Comparison of ENCODE assay signal across 9 cellular contexts in the genomic region with DNA sequence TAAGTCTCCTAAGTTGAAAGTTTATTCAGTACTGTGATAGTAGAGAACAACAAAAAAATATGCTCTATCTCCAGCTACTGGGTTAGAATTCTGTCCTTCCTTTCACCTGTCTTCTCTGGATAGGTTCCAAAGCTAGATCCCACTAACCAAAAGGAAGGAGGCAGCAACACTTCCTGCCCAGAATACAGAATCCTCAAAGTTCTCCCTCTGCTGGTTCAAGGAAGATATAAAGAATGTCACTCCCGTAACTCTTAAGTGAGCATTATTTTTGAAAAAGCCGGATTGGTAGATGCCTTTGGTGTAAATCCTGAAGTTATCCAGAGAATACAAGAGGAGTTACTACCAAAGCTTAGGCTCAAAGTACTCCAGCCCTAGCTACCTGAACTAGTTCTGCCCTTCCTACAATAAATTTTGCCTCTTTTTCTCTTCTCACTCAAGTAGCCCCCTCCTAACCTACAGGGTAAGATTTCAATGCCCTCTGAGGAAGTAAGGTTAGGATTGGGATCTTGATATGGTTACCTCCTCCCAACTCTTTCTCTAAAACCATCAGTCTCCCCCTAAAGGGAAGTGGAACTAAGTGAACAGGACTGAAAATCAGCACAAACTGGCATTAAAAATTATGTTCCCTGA. TPM values are rescaled to one million over a fixed set of nuclear protein-coding genes. Genes with fewer than 3 reads are reported as not detected.
A peak's percentile ranks its signal among the peaks of the same experiment; 100 is the strongest.
DNase-seq lines count a peak whose midpoint lies in the region; TF ChIP-seq lines count a peak whose summit lies in the region.
"Had no signal": no experiment of that assay in that cellular context is flagged by ENCODE, and none has a peak within 500 bp of the region (broad histone marks: within the 10 kb centered on the region; RNA-seq: fewer than 3 reads in every experiment).

No MANE protein-coding gene starts in this region.

- TF ChIP-seq RAD21 in neural cell (conservative IDR thresholded peaks at IDR 0.05), result peak; percentile 34

- H2AFZ ChIP-seq in OCI-LY7 (ENCODE audit: low read length) (no peak overlapping the region), neural cell (ENCODE audit: low read depth, low read length) (no peak overlapping the region)

- H3K27ac Mint-ChIP-seq in endothelial cell (ENCODE audit: unreplicated experiment), result peak overlapping the region; percentile 50
- H3K27ac Mint-ChIP-seq: memory B cell had no signal

- peaks cover 27% of the 10 kb centered on the region for H3K4me1 Mint-ChIP-seq in endothelial cell (ENCODE audit: unreplicated experiment)

- H3K27me3 ChIP-seq in neural cell (ENCODE audit: insufficient read depth, low read depth, low read length), result no peaks in the 10 kb centered on the region

- peaks cover 6% of the 10 kb centered on the region for H3K36me3 Mint-ChIP-seq in endothelial cell (ENCODE audit: low read depth, unreplicated experiment)

- DNase-seq in AG10803 (ENCODE audit: low read depth), result peak; percentile 66
- peak; percentile 77 for DNase-seq in H4 (ENCODE audit: low spot score)
- DNase-seq in OCI-LY7 (ENCODE audit: low spot score), result peak; percentile 41
- DNase-seq in endothelial cell (ENCODE audit: low spot score), result peak; percentile 31
- no peak for DNase-seq in T1000 (lab: John Stamatoyannopoulos, UW)
- DNase-seq in lower leg skin (ENCODE audit: low spot score in 2 of 2), result no peak
- DNase-seq in activated naive CD4-positive, alpha-beta T cell treated with Interleukin-2 at 50 U/mL for 16 hours, result no peak

- POLR2A ChIA-PET in OCI-LY7 (lab: Charles Lee), result interaction anchor here (1.3 to 2.3 kb wide), 2 partner anchors 12 to 20 kb away, joined by 3 to 11 read pairs; no protein-coding TSS in a partner anchor

- H3K4me3 ChIP-seq in AG10803 (ENCODE audit: low read length) (no peak overlapping the region), OCI-LY7 (ENCODE audit: low read depth, low read length, poor library complexity, severe bottlenecking) (no peak overlapping the region), neural cell (ENCODE audit: low read length) (no peak overlapping the region), lower leg skin (ENCODE audit: low read depth, poor library complexity, severe bottlenecking) (no peak overlapping the region)

- no peak overlapping the region for H3K27ac ChIP-seq in OCI-LY7 (ENCODE audit: low read depth, low read length, poor library complexity, severe bottlenecking)
- no peak overlapping the region for H3K27ac ChIP-seq in neural cell (ENCODE audit: low read length)

- H3K4me3 Mint-ChIP-seq in endothelial cell (ENCODE audit: unreplicated experiment), result no peak overlapping the region
- H3K4me3 Mint-ChIP-seq: memory B cell had no signal

- no peak for TF ChIP-seq EP300 in neural cell (conservative IDR thresholded peaks at IDR 0.05; ENCODE audit: poor library complexity, severe bottlenecking)

- BruUV-seq in OCI-LY7 (replicated peaks; lab: Mats Ljungman, UMichigan), result no TSS peak

- no peaks in the 10 kb centered on the region for H3K9me3 Mint-ChIP-seq in endothelial cell (ENCODE audit: unreplicated experiment)
- H3K9me3 Mint-ChIP-seq: memory B cell had no signal

- H3F3A ChIP-seq in neural cell (ENCODE audit: insufficient read depth, low read length, poor library complexity, severe bottlenecking), result no peaks in the 10 kb centered on the region

- H3K9me3 ChIP-seq in OCI-LY7 (ENCODE audit: low read length), result no peaks in the 10 kb centered on the region
- no peaks in the 10 kb centered on the region for H3K9me3 ChIP-seq in neural cell (ENCODE audit: low read length)

- H3K79me2 ChIP-seq in OCI-LY7 (ENCODE audit: insufficient read depth, low read depth, low read length), result no peaks in the 10 kb centered on the region
- no peaks in the 10 kb centered on the region for H3K79me2 ChIP-seq in neural cell (replicated peaks; ENCODE audit: insufficient read depth, low read length)

- WGBS in lower leg skin, 2 donors, result 23 to 28% methylated on average over 2 of the region's 2 CpGs

- no peak overlapping the region for H3K4me2 ChIP-seq in OCI-LY7 (ENCODE audit: low read length)
- H3K4me2 ChIP-seq in neural cell (ENCODE audit: low read length), result no peak overlapping the region

- intact Hi-C loops in OCI-LY7 (cut with micrococcal nuclease; ENCODE audit: unreplicated experiment) (loop anchor here (5.0 kb wide), 1 partner anchor 62 kb away; no protein-coding TSS in a partner anchor), lower leg skin (cut with DNase I; ENCODE audit: low total_unique reads) (no loop called here)

- H3K27me3 Mint-ChIP-seq in endothelial cell (ENCODE audit: unreplicated experiment), result peaks cover 1% of the 10 kb centered on the region
- H3K27me3 Mint-ChIP-seq: memory B cell had no signal

- H3K36me3 ChIP-seq in OCI-LY7 (ENCODE audit: insufficient read depth, low read length) (peaks cover 39% of the 10 kb centered on the region), neural cell (ENCODE audit: insufficient read depth, low read length) (peaks cover 10% of the 10 kb centered on the region)

- CTCF ChIA-PET in OCI-LY7 (lab: Charles Lee; ENCODE audit: unreplicated experiment), result no interaction called here

- H4K20me1 ChIP-seq in OCI-LY7 (ENCODE audit: insufficient read depth, low read length) (no peaks in the 10 kb centered on the region), neural cell (ENCODE audit: insufficient read depth) (no peaks in the 10 kb centered on the region)

- TF ChIP-seq CTCF in AG10803 (conservative IDR thresholded peaks at IDR 0.05; ENCODE audit: low read length), result peak; percentile 74
- TF ChIP-seq CTCF in OCI-LY7 (conservative IDR thresholded peaks at IDR 0.05; ENCODE audit: low read length), result peak; percentile 82
- TF ChIP-seq CTCF in endothelial cell (IDR thresholded peaks at IDR 0.05; ENCODE audit: unreplicated experiment), result peak; percentile 59
- peak; percentile 53 for TF ChIP-seq CTCF in neural cell (IDR thresholded peaks at IDR 0.05; ENCODE audit: poor library complexity, severe bottlenecking)
- no peak for TF ChIP-seq CTCF in lower leg skin (IDR thresholded peaks at IDR 0.05)

- no peak overlapping the region for H3K9ac ChIP-seq in neural cell (ENCODE audit: low read length)

- no peaks in the 10 kb centered on the region for H3K9me2 ChIP-seq in OCI-LY7 (ENCODE audit: insufficient read depth, low read length)
- H3K9me2 ChIP-seq in neural cell (ENCODE audit: insufficient read depth, low read length), result no peaks in the 10 kb centered on the region

- H3K4me1 ChIP-seq in OCI-LY7 (ENCODE audit: insufficient read depth, low read length, poor library complexity, severe bottlenecking), result peaks cover 17% of the 10 kb centered on the region

- TF ChIP-seq POLR2A in lower leg skin (IDR thresholded peaks at IDR 0.05), result no peak

TF ChIP-seq in neural cell, 6 proteins besides CTCF, POLR2A, EP300 and RAD21:
- TF ChIP-seq POLR2AphosphoS5 (IDR thresholded peaks at IDR 0.05) (no peak), SMC3 (conservative IDR thresholded peaks at IDR 0.05; ENCODE audit: poor library complexity) (peak; percentile 57)
TF ChIP-seq in neural cell: peak in this region for 1.

RNA-seq across cellular contexts. Expression of gene CRIP3, which starts 26.0 kb away (rescaled TPM):
- not detected in 2 replicates for total RNA-seq in H4 (2014; rRNA removed; shearing (Covaris generic))
- total RNA-seq in OCI-LY7 (2014; rRNA removed; shearing (Covaris generic)), result 2.7 and 2.9 TPM in 2 replicates
- 1.7 TPM in 1 of 2 replicates, not detected in the other for total RNA-seq in OCI-LY7 (2022)
- 1.1 TPM for total RNA-seq in endothelial cell (ENCODE audit: unreplicated experiment)
- polyA plus RNA-seq in neural cell, result 3.7 and 11.6 TPM in 2 replicates
- polyA minus RNA-seq in neural cell, result 1.9 and 2.7 TPM in 2 replicates
- 1 to 10 TPM in 1 of 4 donors, under 1 TPM in 1, not detected in 2; 0.30 to 4.5 TPM for total RNA-seq in lower leg skin

RNA-seq across cellular contexts. Expression of gene ZNF318, which starts 34.9 kb away (rescaled TPM):
- 4.7 and 7.5 TPM in 2 replicates for total RNA-seq in H4 (2014; rRNA removed; shearing (Covaris generic))
- 12.8 and 15.7 TPM in 2 replicates for total RNA-seq in OCI-LY7 (2014; rRNA removed; shearing (Covaris generic))
- total RNA-seq in OCI-LY7 (2022) (24.4 and 24.9 TPM in 2 replicates), endothelial cell (ENCODE audit: unreplicated experiment) (26.7 TPM), lower leg skin (10 to 100 TPM in 3 of 4 donors, 1 to 10 TPM in 1; 9.6 to 22.9 (median 18.1) TPM)
- 11.7 and 16.1 TPM in 2 replicates for polyA plus RNA-seq in neural cell
- polyA minus RNA-seq in neural cell, result 24.6 and 33.2 TPM in 2 replicates

RNA-seq across cellular contexts. Expression of gene SLC22A7, which starts 36.5 kb away (rescaled TPM):
- not detected in 2 replicates for total RNA-seq in H4 (2014; rRNA removed; shearing (Covaris generic))
- not detected in 2 replicates for total RNA-seq in OCI-LY7 (2014; rRNA removed; shearing (Covaris generic))
- total RNA-seq in OCI-LY7 (2022) (not detected in 2 replicates), endothelial cell (ENCODE audit: unreplicated experiment) (not detected), lower leg skin (not detected)
- 2.3 and 2.4 TPM in 2 replicates for polyA plus RNA-seq in neural cell
- polyA minus RNA-seq in neural cell, result 0.46 and 0.49 TPM in 2 replicates

Comparison
In these comparisons a context has a peak if more than half of its experiments do, and no peak if none do; other contexts are left out.
1. DNase-seq: peak in AG10803 (single experiment), H4 (single experiment), OCI-LY7 (single experiment) and endothelial cell (single experiment); none in T1000 (single experiment), lower leg skin (0 of 2) and activated naive CD4-positive, alpha-beta T cell treated with Interleukin-2 at 50 U/mL for 16 hours (single experiment).
2. CTCF ChIP-seq: peak in AG10803 (single experiment), OCI-LY7 (single experiment), endothelial cell (single experiment) and neural cell (single experiment); none in lower leg skin (0 of 3).